ENCODE assay signal across 10 cellular contexts in genomic region chr20:23636182-23636907, GRCh38. TPM values are rescaled to one million over a fixed set of nuclear protein-coding genes. Genes with fewer than 3 reads are reported as not detected.
A peak's percentile ranks its signal among the peaks of the same experiment; 100 is the strongest.
DNase-seq lines count a peak whose midpoint lies in the region; ATAC-seq and TF ChIP-seq lines count a peak whose summit lies in the region.
"Had no signal": no experiment of that assay in that cellular context is flagged by ENCODE, and none has a peak within 500 bp of the region (broad histone marks: within the 10 kb centered on the region; RNA-seq: fewer than 3 reads in every experiment).

No MANE protein-coding gene starts in this region.

- CTCF ChIA-PET in CD8-positive, alpha-beta memory T cell (lab: Charles Lee), result no interaction called here

- H3K27me3 Mint-ChIP-seq in CD8-positive, alpha-beta memory T cell, result peaks cover 8 to 51% of the 10 kb centered on the region in 2 donors
- no peaks in the 10 kb centered on the region for H3K27me3 Mint-ChIP-seq in progenitor cell of endocrine pancreas

- peaks cover 2 to 8% (median 7%) of the 10 kb centered on the region in 3 donors for H3K4me1 Mint-ChIP-seq in CD8-positive, alpha-beta memory T cell
- H3K4me1 Mint-ChIP-seq in progenitor cell of endocrine pancreas (ENCODE audit: low read depth), result peaks cover 14% of the 10 kb centered on the region

- no peak for DNase-seq in CD8-positive, alpha-beta memory T cell
- no peak for DNase-seq in fibroblast of villous mesenchyme (ENCODE audit: low read depth)
- DNase-seq in progenitor cell of endocrine pancreas (ENCODE audit: low spot score, unreplicated experiment), result no peak
- DNase-seq in stimulated activated CD4-positive, alpha-beta T cell treated with anti-CD3 and anti-CD28 coated beads, Interleukin-15, amount 100 ng/mL, for 24 hours, result no peak
- DNase-seq: GDM1 had no signal

- no peak for ATAC-seq in HG02571 (IDR thresholded peaks at IDR 0.05; ENCODE audit: unreplicated experiment)
- no peak for ATAC-seq in HG03175 (IDR thresholded peaks at IDR 0.05; ENCODE audit: unreplicated experiment)
- ATAC-seq in GM19351 (IDR thresholded peaks at IDR 0.05; ENCODE audit: unreplicated experiment), result no peak

- H3K4me3 ChIP-seq in CD8-positive, alpha-beta memory T cell (ENCODE audit: low read length), result no peak overlapping the region
- H3K4me3 ChIP-seq in fibroblast of villous mesenchyme (ENCODE audit: low read depth, low read length), result peak overlapping the region; percentile 79

- H3K27me3 ChIP-seq in CD8-positive, alpha-beta memory T cell (ENCODE audit: insufficient read depth, low read length, poor library complexity, severe bottlenecking), result no peaks in the 10 kb centered on the region

- H3K9me3 Mint-ChIP-seq in CD8-positive, alpha-beta memory T cell, result no peaks in the 10 kb centered on the region
- H3K9me3 Mint-ChIP-seq in progenitor cell of endocrine pancreas (ENCODE audit: low read depth), result no peaks in the 10 kb centered on the region

- H3K36me3 Mint-ChIP-seq in CD8-positive, alpha-beta memory T cell, result no peaks in the 10 kb centered on the region
- peaks cover 8% of the 10 kb centered on the region for H3K36me3 Mint-ChIP-seq in progenitor cell of endocrine pancreas (ENCODE audit: insufficient read depth)

- POLR2A ChIA-PET in CD8-positive, alpha-beta memory T cell (lab: Charles Lee), result no interaction called here

- H3K36me3 ChIP-seq in CD8-positive, alpha-beta memory T cell (ENCODE audit: insufficient read depth, low read length), result no peaks in the 10 kb centered on the region

- no peaks in the 10 kb centered on the region for H3K9me3 ChIP-seq in CD8-positive, alpha-beta memory T cell (ENCODE audit: low read length)
- H3K9me3 ChIP-seq: mucosa of descending colon had no signal

- peak overlapping the region; percentile 43 for H3K27ac ChIP-seq in CD8-positive, alpha-beta memory T cell (ENCODE audit: low read depth, low read length)
- peak overlapping the region; percentile 94; the same call in 1 of the 2 replicates for H3K27ac ChIP-seq in VCaP

- H3K27ac Mint-ChIP-seq in CD8-positive, alpha-beta memory T cell, result no peak overlapping the region
- H3K27ac Mint-ChIP-seq in progenitor cell of endocrine pancreas, result peak overlapping the region; percentile 87

- TF ChIP-seq CTCF in VCaP (conservative IDR thresholded peaks at IDR 0.05) (no peak), fibroblast of villous mesenchyme (IDR thresholded peaks at IDR 0.05; ENCODE audit: insufficient read depth, low read depth, low read length) (no peak), progenitor cell of endocrine pancreas (IDR thresholded peaks at IDR 0.05; ENCODE audit: unreplicated experiment) (no peak)

- peak overlapping the region in 6 of 7 donors; percentile 55 to 80 (median 69) for H3K4me3 Mint-ChIP-seq in CD8-positive, alpha-beta memory T cell
- H3K4me3 Mint-ChIP-seq in progenitor cell of endocrine pancreas (ENCODE audit: low read depth), result peak overlapping the region; percentile 87

- H3K4me1 ChIP-seq in CD8-positive, alpha-beta memory T cell (ENCODE audit: insufficient read depth, low read length), result no peaks in the 10 kb centered on the region

RNA-seq across cellular contexts. Expression of gene CST3, which starts 1.4 kb away (rescaled TPM):
- 1 to 10 TPM; 3.0 to 5.3 TPM for total RNA-seq in CD8-positive, alpha-beta memory T cell
- 4.9 TPM for polyA plus RNA-seq in CD8-positive, alpha-beta memory T cell
- 55.3 and 123 TPM in 2 replicates for total RNA-seq in fibroblast of villous mesenchyme
- 247 and 257 TPM in 2 replicates for total RNA-seq in progenitor cell of endocrine pancreas

RNA-seq across cellular contexts. Expression of gene CST9, which starts 30.6 kb away (rescaled TPM):
- total RNA-seq in CD8-positive, alpha-beta memory T cell, result not detected
- polyA plus RNA-seq in CD8-positive, alpha-beta memory T cell, result not detected
- not detected in 2 replicates for total RNA-seq in fibroblast of villous mesenchyme
- not detected in 2 replicates for total RNA-seq in progenitor cell of endocrine pancreas
- total RNA-seq: mucosa of descending colon had no signal

RNA-seq across cellular contexts. Expression of gene CST4, which starts 52.5 kb away (rescaled TPM):
- not detected for total RNA-seq in CD8-positive, alpha-beta memory T cell
- not detected for polyA plus RNA-seq in CD8-positive, alpha-beta memory T cell
- 0.32 TPM in 1 of 2 replicates, not detected in the other for total RNA-seq in fibroblast of villous mesenchyme
- not detected in 2 replicates for total RNA-seq in progenitor cell of endocrine pancreas
- total RNA-seq: mucosa of descending colon had no signal
